8 cellular contexts compared by ENCODE assay signal in the genomic region with DNA sequence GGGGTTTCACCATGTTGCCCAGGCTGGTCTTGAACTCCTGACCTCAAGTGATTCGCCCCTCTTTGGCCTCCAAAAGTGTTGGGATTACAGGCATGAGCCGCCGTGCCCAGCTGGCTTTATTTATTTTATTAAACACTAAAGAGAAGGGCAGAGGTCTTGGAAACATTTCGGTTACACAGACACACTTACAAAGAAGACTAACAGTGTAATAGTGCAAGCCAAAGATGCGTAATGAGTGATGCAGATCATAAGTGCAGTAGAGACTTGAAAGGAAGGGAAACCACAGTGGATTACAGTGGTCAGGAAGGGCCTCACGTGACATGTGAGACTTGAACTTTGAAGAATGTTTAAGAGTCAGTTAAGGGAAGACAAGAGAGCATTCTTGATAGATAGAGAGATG. TPM values are rescaled to one million over a fixed set of nuclear protein-coding genes. Genes with fewer than 3 reads are reported as not detected.
DNase-seq lines count a peak whose midpoint lies in the region; ATAC-seq and TF ChIP-seq lines count a peak whose summit lies in the region.

No MANE protein-coding gene starts in this region.

- H3K9me3 ChIP-seq in uterus: no peaks in the 10 kb centered on the region

- no peak for TF ChIP-seq CTCF in GM12865 (IDR thresholded peaks at IDR 0.05; ENCODE audit: insufficient read depth, low read depth, low read length, missing control alignments)
- no peak for TF ChIP-seq CTCF in uterus (IDR thresholded peaks at IDR 0.05)

- no peaks in the 10 kb centered on the region for H3K4me1 ChIP-seq in uterus

- H3K4me3 ChIP-seq in GM12865 (ENCODE audit: low read depth, low read length): no peak overlapping the region
- no peak overlapping the region for H3K4me3 ChIP-seq in uterus

- intact Hi-C loops in uterus (cut with DNase I; ENCODE audit: low total_unique reads): no loop called here

- TF ChIP-seq POLR2A in uterus (IDR thresholded peaks at IDR 0.05): no peak

- H3K27me3 ChIP-seq in uterus: no peaks in the 10 kb centered on the region

- no peak overlapping the region for H3K27ac ChIP-seq in uterus

- ATAC-seq in HG03039 (IDR thresholded peaks at IDR 0.05; ENCODE audit: unreplicated experiment): peak; percentile 59

- no peaks in the 10 kb centered on the region for H3K36me3 ChIP-seq in uterus

- DNase-seq in GM12865 (ENCODE audit: low read depth) (peak; percentile 82), T-helper 2 cell (peak; percentile 14 to 98 (median 67)), brain pericyte (ENCODE audit: low read depth, low spot score) (peak; percentile 83), NCI-H1436 treated with DMSO at 0.1 percent for 48 hours (lab: John Stamatoyannopoulos, UW) (no peak), anterior cingulate cortex (lab: John Stamatoyannopoulos, UW) (no peak), uterus (no peak)
- DNase-seq in stimulated activated CD4-positive, alpha-beta T cell treated with anti-CD3 and anti-CD28 coated beads, TNF-alpha, amount 100 ng/mL, for 1 hour (ENCODE audit: low read depth in 3 of 3, low spot score in 1 of 3): peak in 2 of 3 donors; percentile 31 to 32

RNA-seq across cellular contexts. Expression of gene CDK17, which starts 33.9 kb away (rescaled TPM):
- total RNA-seq in uterus: 100 to 1,000 TPM in 2 of 4 donors, 10 to 100 TPM in 2; 93.5 to 105 (median 102) TPM

RNA-seq across cellular contexts. Expression of gene CFAP54, which starts 55.3 kb away (rescaled TPM):
- total RNA-seq in uterus: 10 to 100 TPM in 1 of 4 donors, 1 to 10 TPM in 3; 1.3 to 14.2 (median 6.2) TPM

Comparison
In these comparisons a context has a peak if more than half of its experiments do, and no peak if none do; other contexts are left out.
1. DNase-seq: peak in GM12865 (single experiment), T-helper 2 cell (5 of 5), brain pericyte (single experiment) and stimulated activated CD4-positive, alpha-beta T cell treated with anti-CD3 and anti-CD28 coated beads, TNF-alpha, amount 100 ng/mL, for 1 hour (2 of 3); none in NCI-H1436 treated with DMSO at 0.1 percent for 48 hours (single experiment), anterior cingulate cortex (0 of 58) and uterus (0 of 2).